ENCODE assay signal across 2 cellular contexts in genomic region chr5:115343855-115344254, GRCh38.
TF ChIP-seq lines count a peak whose summit lies in the region.

No MANE protein-coding gene starts in this region.

TF ChIP-seq in A549, 52 proteins besides CTCF, POLR2A, EP300 and RAD21 (continued from another document):
- no peak for TF ChIP-seq ELK1 (IDR thresholded peaks at IDR 0.05; ENCODE audit: low read depth, low read length)
- TF ChIP-seq FOXS1 (CRISPR knock-in tag; IDR thresholded peaks at IDR 0.05), result no peak
- TF ChIP-seq NPAS2 (CRISPR knock-in tag; IDR thresholded peaks at IDR 0.05; ENCODE audit: borderline replicate concordance), result no peak
- no peak for TF ChIP-seq BCL3 (IDR thresholded peaks at IDR 0.05)
- TF ChIP-seq CEBPB (IDR thresholded peaks at IDR 0.05), result 0 out of 4 replicates have a peak, but pooled peaks have one; percentile 10 to 48
- no peak for TF ChIP-seq FOSB (CRISPR knock-in tag; IDR thresholded peaks at IDR 0.05)
- 0 out of 2 replicates have a peak, but pooled peaks have one; percentile 10 for TF ChIP-seq FOSL2 (IDR thresholded peaks at IDR 0.05)
- TF ChIP-seq FOSL2 (CRISPR knock-in tag; IDR thresholded peaks at IDR 0.05), result no peak
- peak; percentile 23; the same call in 1 of the 2 replicates for TF ChIP-seq REST (IDR thresholded peaks at IDR 0.05)
- no peak for TF ChIP-seq PBX3 (IDR thresholded peaks at IDR 0.05)
- TF ChIP-seq SREBF2 (IDR thresholded peaks at IDR 0.05), result no peak
- TF ChIP-seq RNF2 (IDR thresholded peaks at IDR 0.05; ENCODE audit: borderline replicate concordance, low read depth), result no peak
- peak; percentile 79 for TF ChIP-seq JUNB (IDR thresholded peaks at IDR 0.05)
- no peak for TF ChIP-seq HES2 (IDR thresholded peaks at IDR 0.05)
TF ChIP-seq in A549: peak in this region for 4.

TF ChIP-seq in GM23338, 12 proteins besides CTCF, POLR2A, EP300 and RAD21 (continued from another document):
- no peak for TF ChIP-seq ZNF462 (CRISPR knock-in tag; IDR thresholded peaks at IDR 0.05)
